ENCODE assay signal across 1 cellular context in genomic region chr7:12211054-12212050, GRCh38.
TF ChIP-seq lines count a peak whose summit lies in the region.

TSS of gene TMEM106B (plus strand) at chr7:12211294. CDS start at chr7:12214811, 3,517 bp downstream.

TF ChIP-seq in HepG2, 621 proteins besides CTCF, POLR2A, EP300 and RAD21 (continued from another document and continues in another):
- TF ChIP-seq ZBTB39 (CRISPR knock-in tag; IDR thresholded peaks at IDR 0.05): peak; percentile 97
- peak; percentile 99 for TF ChIP-seq PAX8 (CRISPR knock-in tag; IDR thresholded peaks at IDR 0.05; ENCODE audit: borderline replicate concordance)
- peak; percentile 44; the same call in 1 of the 2 replicates for TF ChIP-seq ZNF292 (CRISPR knock-in tag; IDR thresholded peaks at IDR 0.05; ENCODE audit: borderline replicate concordance, low read depth)
- peak; percentile 58; the same call in 1 of the 2 replicates for TF ChIP-seq NFKBIZ (CRISPR knock-in tag; IDR thresholded peaks at IDR 0.05)
- TF ChIP-seq KDM5A (IDR thresholded peaks at IDR 0.05; ENCODE audit: borderline replicate concordance, low read length): peak; percentile 10; the same call in 1 of the 2 replicates
- TF ChIP-seq NFE2 (CRISPR knock-in tag; IDR thresholded peaks at IDR 0.05): no peak
- peak; percentile 61; the same call in 1 of the 3 replicates for TF ChIP-seq MXI1 (IDR thresholded peaks at IDR 0.05; ENCODE audit: borderline replicate concordance, low read depth, low read length)
- no peak; the same call in 1 of the 2 replicates for TF ChIP-seq NR2F2 (IDR thresholded peaks at IDR 0.05; ENCODE audit: borderline replicate concordance, low read depth)
- peak; percentile 95; the same call in 1 of the 2 replicates for TF ChIP-seq CREBL2 (CRISPR knock-in tag; IDR thresholded peaks at IDR 0.05; ENCODE audit: borderline replicate concordance)
- peak; percentile 91 for TF ChIP-seq TMF1 (CRISPR knock-in tag; IDR thresholded peaks at IDR 0.05; ENCODE audit: low read depth)
- TF ChIP-seq KDM3A (CRISPR knock-in tag; IDR thresholded peaks at IDR 0.05; ENCODE audit: low read depth): peak; percentile 96; the same call in 1 of the 2 replicates
- peak; percentile 76 for TF ChIP-seq GPN1 (CRISPR knock-in tag; IDR thresholded peaks at IDR 0.05; ENCODE audit: borderline replicate concordance)
- peak; percentile 89; the same call in 1 of the 2 replicates for TF ChIP-seq REXO4 (CRISPR knock-in tag; IDR thresholded peaks at IDR 0.05; ENCODE audit: borderline replicate concordance)
- TF ChIP-seq ZNF784 (CRISPR knock-in tag; IDR thresholded peaks at IDR 0.05; ENCODE audit: borderline replicate concordance): peak; percentile 86; the same call in 1 of the 2 replicates
- no peak for TF ChIP-seq ZNF207 (IDR thresholded peaks at IDR 0.05; ENCODE audit: borderline replicate concordance)
- TF ChIP-seq ZNF326 (CRISPR knock-in tag; IDR thresholded peaks at IDR 0.05; ENCODE audit: borderline replicate concordance): peak; percentile 60; the same call in 1 of the 2 replicates
- TF ChIP-seq MIER3 (CRISPR knock-in tag; IDR thresholded peaks at IDR 0.05; ENCODE audit: borderline replicate concordance): peak; percentile 75; the same call in 1 of the 2 replicates
- TF ChIP-seq SMC3 (IDR thresholded peaks at IDR 0.05; ENCODE audit: low read length): no peak
- TF ChIP-seq HIC2 (CRISPR knock-in tag; IDR thresholded peaks at IDR 0.05; ENCODE audit: low read depth): peak; percentile 32
- TF ChIP-seq LCORL (IDR thresholded peaks at IDR 0.05): 0 out of 2 replicates have a peak, but pooled peaks have one; percentile 13
- TF ChIP-seq LCORL (CRISPR knock-in tag; IDR thresholded peaks at IDR 0.05): peak; percentile 96
- TF ChIP-seq RBFOX2 (IDR thresholded peaks at IDR 0.05; ENCODE audit: low read depth, low read length): peak; percentile 99
- no peak for TF ChIP-seq ZNF484 (CRISPR knock-in tag; IDR thresholded peaks at IDR 0.05; ENCODE audit: borderline replicate concordance, low read depth)
- no peak for TF ChIP-seq ZNF432 (CRISPR knock-in tag; IDR thresholded peaks at IDR 0.05; ENCODE audit: borderline replicate concordance)
- peak; percentile 100 for TF ChIP-seq ZNF776 (CRISPR knock-in tag; IDR thresholded peaks at IDR 0.05)
- peak; percentile 68; the same call in 1 of the 2 replicates for TF ChIP-seq TBX3 (IDR thresholded peaks at IDR 0.05; ENCODE audit: borderline replicate concordance)
- TF ChIP-seq ZNF275 (CRISPR knock-in tag; IDR thresholded peaks at IDR 0.05; ENCODE audit: borderline replicate concordance): peak; percentile 99
- peak; percentile 82 for TF ChIP-seq KIAA2018 (CRISPR knock-in tag; IDR thresholded peaks at IDR 0.05; ENCODE audit: borderline replicate concordance)
- no peak for TF ChIP-seq THAP8 (CRISPR knock-in tag; IDR thresholded peaks at IDR 0.05; ENCODE audit: borderline replicate concordance)
- peak; percentile 68 for TF ChIP-seq RXRB (CRISPR knock-in tag; IDR thresholded peaks at IDR 0.05; ENCODE audit: borderline replicate concordance)
- TF ChIP-seq KMT2A (CRISPR knock-in tag; IDR thresholded peaks at IDR 0.05): peak; percentile 92
- TF ChIP-seq ZSCAN31 (CRISPR knock-in tag; IDR thresholded peaks at IDR 0.05; ENCODE audit: low read depth): peak; percentile 94; the same call in 1 of the 2 replicates
- peak; percentile 60; the same call in 1 of the 2 replicates for TF ChIP-seq ZNF20 (CRISPR knock-in tag; IDR thresholded peaks at IDR 0.05)
- TF ChIP-seq ZNF232 (CRISPR knock-in tag; IDR thresholded peaks at IDR 0.05; ENCODE audit: borderline replicate concordance): peak; percentile 97
- peak; percentile 99 for TF ChIP-seq ZNF737 (CRISPR knock-in tag; IDR thresholded peaks at IDR 0.05; ENCODE audit: borderline replicate concordance)
- peak; percentile 96; the same call in 1 of the 2 replicates for TF ChIP-seq ZNF580 (CRISPR knock-in tag; IDR thresholded peaks at IDR 0.05; ENCODE audit: borderline replicate concordance, low read depth)
- no peak for TF ChIP-seq PBX2 (CRISPR knock-in tag; IDR thresholded peaks at IDR 0.05)
- TF ChIP-seq ATF7-NPFF (CRISPR knock-in tag; IDR thresholded peaks at IDR 0.05; ENCODE audit: low read depth): peak; percentile 99
- TF ChIP-seq USF2 (IDR thresholded peaks at IDR 0.05; ENCODE audit: low read depth, low read length): no peak
- TF ChIP-seq USF2 (CRISPR knock-in tag; IDR thresholded peaks at IDR 0.05; ENCODE audit: borderline replicate concordance): no peak
- peak; percentile 58; the same call in 1 of the 2 replicates for TF ChIP-seq ZNF567 (CRISPR knock-in tag; IDR thresholded peaks at IDR 0.05; ENCODE audit: borderline replicate concordance)
- TF ChIP-seq BHLHE40 (IDR thresholded peaks at IDR 0.05; ENCODE audit: low read length): peak; percentile 37; the same call in 1 of the 2 replicates
- peak; percentile 78 for TF ChIP-seq JUNB (CRISPR knock-in tag; IDR thresholded peaks at IDR 0.05; ENCODE audit: borderline replicate concordance)
